In genomic region chr14:51328089-51328941, GRCh38 we compare ENCODE assay signal across 1 cellular context.
TF ChIP-seq lines count a peak whose summit lies in the region.

No MANE protein-coding gene starts in this region.

TF ChIP-seq in GM23338, 12 proteins besides CTCF, POLR2A, EP300 and RAD21:
- TF ChIP-seq ZNF462 (CRISPR knock-in tag; IDR thresholded peaks at IDR 0.05) (no peak), POLR2AphosphoS5 (IDR thresholded peaks at IDR 0.05; ENCODE audit: low read depth) (no peak), STAT1 (IDR thresholded peaks at IDR 0.05; ENCODE audit: unreplicated experiment) (no peak), EZH2 (IDR thresholded peaks at IDR 0.05; ENCODE audit: low read depth, unreplicated experiment) (no peak), EZH2phosphoT487 (IDR thresholded peaks at IDR 0.05; ENCODE audit: unreplicated experiment) (no peak), NANOG (IDR thresholded peaks at IDR 0.05; ENCODE audit: borderline replicate concordance) (no peak)
